In the genomic region with DNA sequence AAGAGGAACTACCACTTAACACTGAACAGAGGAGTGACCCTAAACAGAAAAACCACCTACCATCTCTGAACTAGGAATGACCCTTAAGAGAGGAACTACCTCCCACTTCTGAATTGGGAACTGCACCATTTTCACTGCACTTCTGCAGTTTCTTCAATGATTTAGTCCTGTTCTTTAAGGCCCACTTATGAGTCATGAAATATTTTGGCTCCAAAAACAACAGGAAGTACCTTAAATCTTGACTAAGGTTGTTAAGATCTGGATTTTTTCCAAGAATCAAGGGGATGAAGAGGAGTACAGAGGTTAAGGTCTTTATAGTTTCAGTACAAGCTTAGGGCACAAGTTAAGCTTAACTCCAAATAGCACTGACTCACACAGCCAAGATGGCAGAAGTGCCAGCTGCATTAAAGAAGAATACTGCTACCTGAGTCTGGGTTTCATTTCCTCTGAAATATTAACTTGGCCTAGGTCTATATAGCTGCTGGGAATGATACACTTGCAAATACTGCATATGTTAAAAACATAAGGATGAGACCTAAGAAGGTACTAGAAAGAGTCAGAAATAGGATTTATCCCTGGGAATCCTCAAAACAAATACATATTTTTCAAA, we compare ENCODE assay signal across 1 cellular context.
TF ChIP-seq lines count a peak whose summit lies in the region.

No MANE protein-coding gene starts in this region.

TF ChIP-seq in GM23338, 12 proteins besides CTCF, POLR2A, EP300 and RAD21 (continued from another document):
- TF ChIP-seq, protein P1, sequence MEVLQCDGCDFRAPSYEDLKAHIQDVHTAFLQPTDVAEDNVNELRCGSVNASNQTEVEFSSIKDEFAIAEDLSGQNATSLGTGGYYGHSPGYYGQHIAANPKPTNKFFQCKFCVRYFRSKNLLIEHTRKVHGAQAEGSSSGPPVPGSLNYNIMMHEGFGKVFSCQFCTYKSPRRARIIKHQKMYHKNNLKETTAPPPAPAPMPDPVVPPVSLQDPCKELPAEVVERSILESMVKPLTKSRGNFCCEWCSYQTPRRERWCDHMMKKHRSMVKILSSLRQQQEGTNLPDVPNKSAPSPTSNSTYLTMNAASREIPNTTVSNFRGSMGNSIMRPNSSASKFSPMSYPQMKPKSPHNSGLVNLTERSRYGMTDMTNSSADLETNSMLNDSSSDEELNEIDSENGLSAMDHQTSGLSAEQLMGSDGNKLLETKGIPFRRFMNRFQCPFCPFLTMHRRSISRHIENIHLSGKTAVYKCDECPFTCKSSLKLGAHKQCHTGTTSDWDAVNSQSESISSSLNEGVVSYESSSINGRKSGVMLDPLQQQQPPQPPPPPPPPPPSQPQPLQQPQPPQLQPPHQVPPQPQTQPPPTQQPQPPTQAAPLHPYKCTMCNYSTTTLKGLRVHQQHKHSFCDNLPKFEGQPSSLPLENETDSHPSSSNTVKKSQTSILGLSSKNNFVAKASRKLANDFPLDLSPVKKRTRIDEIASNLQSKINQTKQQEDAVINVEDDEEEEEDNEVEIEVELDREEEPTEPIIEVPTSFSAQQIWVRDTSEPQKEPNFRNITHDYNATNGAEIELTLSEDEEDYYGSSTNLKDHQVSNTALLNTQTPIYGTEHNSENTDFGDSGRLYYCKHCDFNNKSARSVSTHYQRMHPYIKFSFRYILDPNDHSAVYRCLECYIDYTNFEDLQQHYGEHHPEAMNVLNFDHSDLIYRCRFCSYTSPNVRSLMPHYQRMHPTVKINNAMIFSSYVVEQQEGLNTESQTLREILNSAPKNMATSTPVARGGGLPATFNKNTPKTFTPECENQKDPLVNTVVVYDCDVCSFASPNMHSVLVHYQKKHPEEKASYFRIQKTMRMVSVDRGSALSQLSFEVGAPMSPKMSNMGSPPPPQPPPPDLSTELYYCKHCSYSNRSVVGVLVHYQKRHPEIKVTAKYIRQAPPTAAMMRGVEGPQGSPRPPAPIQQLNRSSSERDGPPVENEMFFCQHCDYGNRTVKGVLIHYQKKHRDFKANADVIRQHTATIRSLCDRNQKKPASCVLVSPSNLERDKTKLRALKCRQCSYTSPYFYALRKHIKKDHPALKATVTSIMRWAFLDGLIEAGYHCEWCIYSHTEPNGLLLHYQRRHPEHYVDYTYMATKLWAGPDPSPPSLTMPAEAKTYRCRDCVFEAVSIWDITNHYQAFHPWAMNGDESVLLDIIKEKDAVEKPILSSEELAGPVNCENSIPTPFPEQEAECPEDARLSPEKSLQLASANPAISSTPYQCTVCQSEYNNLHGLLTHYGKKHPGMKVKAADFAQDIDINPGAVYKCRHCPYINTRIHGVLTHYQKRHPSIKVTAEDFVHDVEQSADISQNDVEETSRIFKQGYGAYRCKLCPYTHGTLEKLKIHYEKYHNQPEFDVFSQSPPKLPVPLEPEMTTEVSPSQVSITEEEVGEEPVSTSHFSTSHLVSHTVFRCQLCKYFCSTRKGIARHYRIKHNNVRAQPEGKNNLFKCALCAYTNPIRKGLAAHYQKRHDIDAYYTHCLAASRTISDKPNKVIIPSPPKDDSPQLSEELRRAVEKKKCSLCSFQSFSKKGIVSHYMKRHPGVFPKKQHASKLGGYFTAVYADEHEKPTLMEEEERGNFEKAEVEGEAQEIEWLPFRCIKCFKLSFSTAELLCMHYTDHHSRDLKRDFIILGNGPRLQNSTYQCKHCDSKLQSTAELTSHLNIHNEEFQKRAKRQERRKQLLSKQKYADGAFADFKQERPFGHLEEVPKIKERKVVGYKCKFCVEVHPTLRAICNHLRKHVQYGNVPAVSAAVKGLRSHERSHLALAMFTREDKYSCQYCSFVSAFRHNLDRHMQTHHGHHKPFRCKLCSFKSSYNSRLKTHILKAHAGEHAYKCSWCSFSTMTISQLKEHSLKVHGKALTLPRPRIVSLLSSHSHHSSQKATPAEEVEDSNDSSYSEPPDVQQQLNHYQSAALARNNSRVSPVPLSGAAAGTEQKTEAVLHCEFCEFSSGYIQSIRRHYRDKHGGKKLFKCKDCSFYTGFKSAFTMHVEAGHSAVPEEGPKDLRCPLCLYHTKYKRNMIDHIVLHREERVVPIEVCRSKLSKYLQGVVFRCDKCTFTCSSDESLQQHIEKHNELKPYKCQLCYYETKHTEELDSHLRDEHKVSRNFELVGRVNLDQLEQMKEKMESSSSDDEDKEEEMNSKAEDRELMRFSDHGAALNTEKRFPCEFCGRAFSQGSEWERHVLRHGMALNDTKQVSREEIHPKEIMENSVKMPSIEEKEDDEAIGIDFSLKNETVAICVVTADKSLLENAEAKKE (CRISPR knock-in tag; IDR thresholded peaks at IDR 0.05): no peak
- no peak for TF ChIP-seq ZNF331 (CRISPR knock-in tag; IDR thresholded peaks at IDR 0.05; ENCODE audit: low read depth)
